1 cellular context compared by ENCODE assay signal in the genomic region with DNA sequence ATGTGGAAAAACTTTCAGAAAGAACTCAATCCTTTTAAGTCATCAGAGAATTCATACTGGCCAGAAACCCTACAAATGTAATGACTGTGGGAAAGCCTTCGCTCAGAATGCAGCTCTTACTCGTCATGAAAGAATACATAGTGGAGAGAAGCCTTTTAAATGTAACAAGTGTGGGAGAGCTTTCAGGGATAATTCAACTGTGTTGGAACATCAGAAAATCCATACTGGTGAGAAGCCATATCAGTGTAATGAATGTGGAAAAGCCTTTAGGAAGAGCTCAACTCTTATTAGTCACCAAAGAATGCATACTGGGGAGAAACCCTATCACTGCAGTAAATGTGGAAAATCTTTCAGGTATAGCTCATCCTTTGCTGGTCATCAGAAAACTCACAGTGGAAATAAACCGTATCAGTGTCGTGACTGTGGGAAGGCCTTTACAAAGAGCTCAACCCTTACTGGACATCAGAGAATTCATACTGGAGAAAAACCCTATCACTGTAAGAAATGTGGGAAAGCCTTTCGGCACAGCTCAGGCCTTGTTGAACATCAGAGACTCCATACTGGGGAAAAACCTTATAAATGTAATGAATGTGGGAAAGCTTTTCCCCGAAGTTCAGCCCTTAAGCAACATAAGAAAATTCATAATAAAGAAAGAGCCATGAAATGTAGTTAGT.
TF ChIP-seq lines count a peak whose summit lies in the region.

No MANE protein-coding gene starts in this region.

TF ChIP-seq in HEK293, 187 proteins besides CTCF, POLR2A, EP300 and RAD21 (continued from another document):
- no peak for TF ChIP-seq REST (tag by site-specific recombination; IDR thresholded peaks at IDR 0.05)
- TF ChIP-seq SP7 (tag by site-specific recombination; IDR thresholded peaks at IDR 0.05) = no peak
- TF ChIP-seq ZNF792 (tag by site-specific recombination; IDR thresholded peaks at IDR 0.05) = no peak
- TF ChIP-seq ZNF174 (tag by site-specific recombination; IDR thresholded peaks at IDR 0.05) = no peak
- TF ChIP-seq SETDB1 (IDR thresholded peaks at IDR 0.05; ENCODE audit: insufficient read length, low read length) = peak; percentile 87
- TF ChIP-seq ZNF747 (tag by site-specific recombination; IDR thresholded peaks at IDR 0.05) = no peak
- TF ChIP-seq ZNF274 (IDR thresholded peaks at IDR 0.05; ENCODE audit: low read length) = no peak
- TF ChIP-seq ZNF274 (tag by site-specific recombination; IDR thresholded peaks at IDR 0.05; ENCODE audit: borderline replicate concordance) = peak; percentile 87; the same call in 1 of the 2 replicates
- TF ChIP-seq, protein P1, sequence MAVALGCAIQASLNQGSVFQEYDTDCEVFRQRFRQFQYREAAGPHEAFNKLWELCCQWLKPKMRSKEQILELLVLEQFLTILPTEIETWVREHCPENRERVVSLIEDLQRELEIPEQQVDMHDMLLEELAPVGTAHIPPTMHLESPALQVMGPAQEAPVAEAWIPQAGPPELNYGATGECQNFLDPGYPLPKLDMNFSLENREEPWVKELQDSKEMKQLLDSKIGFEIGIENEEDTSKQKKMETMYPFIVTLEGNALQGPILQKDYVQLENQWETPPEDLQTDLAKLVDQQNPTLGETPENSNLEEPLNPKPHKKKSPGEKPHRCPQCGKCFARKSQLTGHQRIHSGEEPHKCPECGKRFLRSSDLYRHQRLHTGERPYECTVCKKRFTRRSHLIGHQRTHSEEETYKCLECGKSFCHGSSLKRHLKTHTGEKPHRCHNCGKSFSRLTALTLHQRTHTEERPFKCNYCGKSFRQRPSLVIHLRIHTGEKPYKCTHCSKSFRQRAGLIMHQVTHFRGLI (tag by site-specific recombination; IDR thresholded peaks at IDR 0.05) = no peak
- TF ChIP-seq, protein P2, sequence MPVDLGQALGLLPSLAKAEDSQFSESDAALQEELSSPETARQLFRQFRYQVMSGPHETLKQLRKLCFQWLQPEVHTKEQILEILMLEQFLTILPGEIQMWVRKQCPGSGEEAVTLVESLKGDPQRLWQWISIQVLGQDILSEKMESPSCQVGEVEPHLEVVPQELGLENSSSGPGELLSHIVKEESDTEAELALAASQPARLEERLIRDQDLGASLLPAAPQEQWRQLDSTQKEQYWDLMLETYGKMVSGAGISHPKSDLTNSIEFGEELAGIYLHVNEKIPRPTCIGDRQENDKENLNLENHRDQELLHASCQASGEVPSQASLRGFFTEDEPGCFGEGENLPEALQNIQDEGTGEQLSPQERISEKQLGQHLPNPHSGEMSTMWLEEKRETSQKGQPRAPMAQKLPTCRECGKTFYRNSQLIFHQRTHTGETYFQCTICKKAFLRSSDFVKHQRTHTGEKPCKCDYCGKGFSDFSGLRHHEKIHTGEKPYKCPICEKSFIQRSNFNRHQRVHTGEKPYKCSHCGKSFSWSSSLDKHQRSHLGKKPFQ (tag by site-specific recombination; IDR thresholded peaks at IDR 0.05) = no peak
